ENCODE assay signal across 20 cellular contexts in the genomic region with DNA sequence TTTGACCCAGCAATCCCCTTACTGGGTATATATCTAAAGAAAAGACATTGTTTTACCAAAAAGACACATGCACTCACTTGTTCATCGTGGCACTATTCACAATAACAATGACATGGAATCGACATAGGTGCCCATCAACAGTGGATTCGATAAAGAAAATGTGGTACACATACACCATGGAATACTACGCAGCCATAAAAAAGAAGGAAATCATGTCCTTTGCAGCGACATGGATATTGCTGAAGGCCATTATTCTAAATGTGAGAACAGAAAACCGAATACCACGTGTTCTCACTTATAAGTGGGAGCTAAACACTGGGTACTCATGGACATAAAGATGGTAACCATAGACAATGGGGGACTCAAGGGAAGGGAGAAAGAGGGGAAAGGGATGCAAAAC.
DNase-seq lines count a peak whose midpoint lies in the region; ATAC-seq, FAIRE-seq and TF ChIP-seq lines count a peak whose summit lies in the region.
"Had no signal": no experiment of that assay in that cellular context is flagged by ENCODE, and none has a peak within 500 bp of the region (broad histone marks: within the 10 kb centered on the region; RNA-seq: fewer than 3 reads in every experiment).

No MANE protein-coding gene starts in this region.

- H3K4me2 ChIP-seq in K562 (ENCODE audit: insufficient read depth, low read length) = no peak overlapping the region
- H3K4me2 ChIP-seq: A549; BLaER1 treated with 17β-estradiol and CSF1 and Interleukin-3, amounts not matched to agents 10 nM and 100 nM had no signal

- H3K36me3 ChIP-seq in K562 (ENCODE audit: control insufficient read depth, insufficient read depth, low read length) (no peaks in the 10 kb centered on the region), heart left ventricle (no peaks in the 10 kb centered on the region)

- no peak overlapping the region for H3K27ac ChIP-seq in K562 (ENCODE audit: extremely low read depth, low read depth, low read length)
- H3K27ac ChIP-seq in heart left ventricle = no peak overlapping the region
- H3K27ac ChIP-seq: 22Rv1; A549; BLaER1 treated with 17β-estradiol and CSF1 and Interleukin-3, amounts not matched to agents 10 nM and 100 nM; C4-2B had no signal

- H3K9me1 ChIP-seq in K562 (ENCODE audit: control insufficient read depth, insufficient read depth, low read length) = no peaks in the 10 kb centered on the region

- TF ChIP-seq RAD21 in K562 (CRISPR knock-in tag; conservative IDR thresholded peaks at IDR 0.05 in 1 of 2, IDR thresholded peaks at IDR 0.05 in 1 of 2) = no peak

- H3K4me1 ChIP-seq in K562 (replicated peaks in 1 of 2; ENCODE audit: control insufficient read depth in 2 of 2, insufficient read depth in 2 of 2, low read length in 2 of 2) (no peaks in the 10 kb centered on the region), heart left ventricle (no peaks in the 10 kb centered on the region)
- H3K4me1 ChIP-seq: A549; BLaER1 treated with 17β-estradiol and CSF1 and Interleukin-3, amounts not matched to agents 10 nM and 100 nM had no signal

- POLR2A ChIA-PET in K562 (lab: Yijun Ruan, JAX) = no interaction called here

- CTCF ChIA-PET in K562 (lab: Yijun Ruan, JAX; ENCODE audit: low intra/inter-chr PET ratio) = no interaction called here

- H3K79me2 ChIP-seq in K562 (ENCODE audit: control insufficient read depth, insufficient read depth, low read length) = no peaks in the 10 kb centered on the region

- in situ Hi-C loops in K562 (cut with MboI) = no loop called here

- intact Hi-C loops in K562 (cut with micrococcal nuclease) = no loop called here
- intact Hi-C loops in heart left ventricle (cut with DNase I) = no loop called here

- no peaks in the 10 kb centered on the region for H3K27me3 ChIP-seq in K562 (ENCODE audit: control insufficient read depth in 2 of 2, insufficient read depth in 2 of 2, low read length in 2 of 2)
- H3K27me3 ChIP-seq in heart left ventricle = no peaks in the 10 kb centered on the region
- H3K27me3 ChIP-seq: BLaER1 treated with 17β-estradiol and CSF1 and Interleukin-3, amounts not matched to agents 10 nM and 100 nM had no signal

- H3K9me3 ChIP-seq in K562 (replicated peaks; ENCODE audit: control insufficient read depth, insufficient read depth, low read depth, low read length) = no peaks in the 10 kb centered on the region
- H3K9me3 ChIP-seq in heart left ventricle = peaks cover 0 to 4% (median 0%) of the 10 kb centered on the region in 12 donors
- H3K9me3 ChIP-seq: A549, Caco-2 had no signal

- no peak for DNase-seq in GM12891 (ENCODE audit: insufficient read length, low spot score)
- no peak for DNase-seq in GM18507 (ENCODE audit: extremely low spot score, insufficient read length, low read depth)
- DNase-seq in K562 (ENCODE audit: extremely low read depth in 1 of 4, low spot score in 3 of 4) = no peak
- DNase-seq in heart left ventricle = no peak
- DNase-seq: AML-193; Caco-2; Calu3; CD4-positive, alpha-beta T cell; CD8-positive, alpha-beta T cell; DMS79 treated with DMSO at 0.1 percent for 48 hours; GF-D8 had no signal

- WGBS in K562 (ENCODE audit: insufficient coverage, low coverage, missing lambda C conversion rate) = 76% methylated on average over 7 of the region's 7 CpGs
- WGBS in heart left ventricle, 4 donors = 97 to 99% (median 98%) methylated on average over 7 of the region's 7 CpGs

- no peak overlapping the region for H2AFZ ChIP-seq in K562 (ENCODE audit: low read depth, low read length)

- H4K20me1 ChIP-seq in K562 (replicated peaks; ENCODE audit: control insufficient read depth, insufficient read depth, low read length) = no peaks in the 10 kb centered on the region
- H4K20me1 ChIP-seq: BLaER1 treated with 17β-estradiol and CSF1 and Interleukin-3, amounts not matched to agents 10 nM and 100 nM had no signal

- no peak for TF ChIP-seq CTCF in K562 (IDR thresholded peaks at IDR 0.05 in 2 of 3, conservative IDR thresholded peaks at IDR 0.05 in 1 of 3; ENCODE audit: insufficient read depth in 2 of 3, low read depth in 1 of 3, low read length in 3 of 3)
- TF ChIP-seq CTCF in heart left ventricle (IDR thresholded peaks at IDR 0.05) = no peak

- FAIRE-seq in GM12891 (lab: Jason Lieb, UNC) = peak; percentile 50
- peak; percentile 12 for FAIRE-seq in GM18507 (lab: Jason Lieb, UNC)
- no peak for FAIRE-seq in K562 (lab: Jason Lieb, UNC)
- FAIRE-seq: A549, D721Med, G401.6, GM19239 had no signal

- no peak overlapping the region for H3K4me3 ChIP-seq in K562
- no peak overlapping the region for H3K4me3 ChIP-seq in heart left ventricle
- H3K4me3 ChIP-seq: A549; BLaER1 treated with 17β-estradiol and CSF1 and Interleukin-3, amounts not matched to agents 10 nM and 100 nM had no signal

- ATAC-seq in K562 (no peak), GM18868 (IDR thresholded peaks at IDR 0.05; ENCODE audit: unreplicated experiment) (no peak), HG03565 (IDR thresholded peaks at IDR 0.05; ENCODE audit: unreplicated experiment) (no peak), heart left ventricle (no peak)
- ATAC-seq: A549; CD8-positive, alpha-beta T cell had no signal

- no TSS peak for BruUV-seq in K562 (replicated peaks; lab: Mats Ljungman, UMichigan)

- no peak overlapping the region for H3K9ac ChIP-seq in K562 (ENCODE audit: insufficient read depth in 1 of 2, low read depth in 2 of 2, low read length in 2 of 2)
- H3K9ac ChIP-seq: BLaER1 treated with 17β-estradiol and CSF1 and Interleukin-3, amounts not matched to agents 10 nM and 100 nM had no signal

- TF ChIP-seq POLR2A in GM12891 (IDR thresholded peaks at IDR 0.05; ENCODE audit: low read depth, low read length) (no peak), K562 (conservative IDR thresholded peaks at IDR 0.05) (no peak), heart left ventricle (IDR thresholded peaks at IDR 0.05) (no peak)

- no peak for TF ChIP-seq EP300 in K562 (IDR thresholded peaks at IDR 0.05; ENCODE audit: low read length)

TF ChIP-seq in GM12891, 5 proteins besides CTCF, POLR2A, EP300 and RAD21:
- TF ChIP-seq POLR2AphosphoS5 (IDR thresholded peaks at IDR 0.05; ENCODE audit: low read depth, low read length) = no peak
- no peak for TF ChIP-seq TAF1 (IDR thresholded peaks at IDR 0.05; ENCODE audit: low read depth, low read length)
- no peak for TF ChIP-seq PAX5 (IDR thresholded peaks at IDR 0.05; ENCODE audit: insufficient read depth, low read length, severe bottlenecking)
- TF ChIP-seq SPI1 (IDR thresholded peaks at IDR 0.05; ENCODE audit: low read depth, low read length) = no peak
- no peak for TF ChIP-seq POU2F2 (IDR thresholded peaks at IDR 0.05; ENCODE audit: low read depth, low read length)

TF ChIP-seq in K562, 482 proteins besides CTCF, POLR2A, EP300 and RAD21 (continues in another document):
- TF ChIP-seq, protein P1, sequence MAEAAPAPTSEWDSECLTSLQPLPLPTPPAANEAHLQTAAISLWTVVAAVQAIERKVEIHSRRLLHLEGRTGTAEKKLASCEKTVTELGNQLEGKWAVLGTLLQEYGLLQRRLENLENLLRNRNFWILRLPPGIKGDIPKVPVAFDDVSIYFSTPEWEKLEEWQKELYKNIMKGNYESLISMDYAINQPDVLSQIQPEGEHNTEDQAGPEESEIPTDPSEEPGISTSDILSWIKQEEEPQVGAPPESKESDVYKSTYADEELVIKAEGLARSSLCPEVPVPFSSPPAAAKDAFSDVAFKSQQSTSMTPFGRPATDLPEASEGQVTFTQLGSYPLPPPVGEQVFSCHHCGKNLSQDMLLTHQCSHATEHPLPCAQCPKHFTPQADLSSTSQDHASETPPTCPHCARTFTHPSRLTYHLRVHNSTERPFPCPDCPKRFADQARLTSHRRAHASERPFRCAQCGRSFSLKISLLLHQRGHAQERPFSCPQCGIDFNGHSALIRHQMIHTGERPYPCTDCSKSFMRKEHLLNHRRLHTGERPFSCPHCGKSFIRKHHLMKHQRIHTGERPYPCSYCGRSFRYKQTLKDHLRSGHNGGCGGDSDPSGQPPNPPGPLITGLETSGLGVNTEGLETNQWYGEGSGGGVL (CRISPR knock-in tag; IDR thresholded peaks at IDR 0.05) = no peak
- TF ChIP-seq ZNF347 (CRISPR knock-in tag; IDR thresholded peaks at IDR 0.05; ENCODE audit: low read depth) (no peak), ZNF146 (CRISPR knock-in tag; IDR thresholded peaks at IDR 0.05; ENCODE audit: unreplicated experiment) (peak; percentile 81), POLR2B (IDR thresholded peaks at IDR 0.05; ENCODE audit: low read depth, partially characterized antibody) (no peak)
- TF ChIP-seq, protein P2, sequence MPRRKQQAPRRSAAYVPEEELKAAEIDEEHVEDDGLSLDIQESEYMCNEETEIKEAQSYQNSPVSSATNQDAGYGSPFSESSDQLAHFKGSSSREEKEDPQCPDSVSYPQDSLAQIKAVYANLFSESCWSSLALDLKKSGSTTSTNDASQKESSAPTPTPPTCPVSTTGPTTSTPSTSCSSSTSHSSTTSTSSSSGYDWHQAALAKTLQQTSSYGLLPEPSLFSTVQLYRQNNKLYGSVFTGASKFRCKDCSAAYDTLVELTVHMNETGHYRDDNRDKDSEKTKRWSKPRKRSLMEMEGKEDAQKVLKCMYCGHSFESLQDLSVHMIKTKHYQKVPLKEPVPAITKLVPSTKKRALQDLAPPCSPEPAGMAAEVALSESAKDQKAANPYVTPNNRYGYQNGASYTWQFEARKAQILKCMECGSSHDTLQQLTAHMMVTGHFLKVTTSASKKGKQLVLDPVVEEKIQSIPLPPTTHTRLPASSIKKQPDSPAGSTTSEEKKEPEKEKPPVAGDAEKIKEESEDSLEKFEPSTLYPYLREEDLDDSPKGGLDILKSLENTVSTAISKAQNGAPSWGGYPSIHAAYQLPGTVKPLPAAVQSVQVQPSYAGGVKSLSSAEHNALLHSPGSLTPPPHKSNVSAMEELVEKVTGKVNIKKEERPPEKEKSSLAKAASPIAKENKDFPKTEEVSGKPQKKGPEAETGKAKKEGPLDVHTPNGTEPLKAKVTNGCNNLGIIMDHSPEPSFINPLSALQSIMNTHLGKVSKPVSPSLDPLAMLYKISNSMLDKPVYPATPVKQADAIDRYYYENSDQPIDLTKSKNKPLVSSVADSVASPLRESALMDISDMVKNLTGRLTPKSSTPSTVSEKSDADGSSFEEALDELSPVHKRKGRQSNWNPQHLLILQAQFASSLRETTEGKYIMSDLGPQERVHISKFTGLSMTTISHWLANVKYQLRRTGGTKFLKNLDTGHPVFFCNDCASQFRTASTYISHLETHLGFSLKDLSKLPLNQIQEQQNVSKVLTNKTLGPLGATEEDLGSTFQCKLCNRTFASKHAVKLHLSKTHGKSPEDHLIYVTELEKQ (CRISPR knock-in tag; IDR thresholded peaks at IDR 0.05) = no peak
- TF ChIP-seq, protein P3, sequence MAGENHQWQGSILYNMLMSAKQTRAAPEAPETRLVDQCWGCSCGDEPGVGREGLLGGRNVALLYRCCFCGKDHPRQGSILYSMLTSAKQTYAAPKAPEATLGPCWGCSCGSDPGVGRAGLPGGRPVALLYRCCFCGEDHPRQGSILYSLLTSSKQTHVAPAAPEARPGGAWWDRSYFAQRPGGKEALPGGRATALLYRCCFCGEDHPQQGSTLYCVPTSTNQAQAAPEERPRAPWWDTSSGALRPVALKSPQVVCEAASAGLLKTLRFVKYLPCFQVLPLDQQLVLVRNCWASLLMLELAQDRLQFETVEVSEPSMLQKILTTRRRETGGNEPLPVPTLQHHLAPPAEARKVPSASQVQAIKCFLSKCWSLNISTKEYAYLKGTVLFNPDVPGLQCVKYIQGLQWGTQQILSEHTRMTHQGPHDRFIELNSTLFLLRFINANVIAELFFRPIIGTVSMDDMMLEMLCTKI (IDR thresholded peaks at IDR 0.05; ENCODE audit: partially characterized antibody) = no peak
